In the genomic region with DNA sequence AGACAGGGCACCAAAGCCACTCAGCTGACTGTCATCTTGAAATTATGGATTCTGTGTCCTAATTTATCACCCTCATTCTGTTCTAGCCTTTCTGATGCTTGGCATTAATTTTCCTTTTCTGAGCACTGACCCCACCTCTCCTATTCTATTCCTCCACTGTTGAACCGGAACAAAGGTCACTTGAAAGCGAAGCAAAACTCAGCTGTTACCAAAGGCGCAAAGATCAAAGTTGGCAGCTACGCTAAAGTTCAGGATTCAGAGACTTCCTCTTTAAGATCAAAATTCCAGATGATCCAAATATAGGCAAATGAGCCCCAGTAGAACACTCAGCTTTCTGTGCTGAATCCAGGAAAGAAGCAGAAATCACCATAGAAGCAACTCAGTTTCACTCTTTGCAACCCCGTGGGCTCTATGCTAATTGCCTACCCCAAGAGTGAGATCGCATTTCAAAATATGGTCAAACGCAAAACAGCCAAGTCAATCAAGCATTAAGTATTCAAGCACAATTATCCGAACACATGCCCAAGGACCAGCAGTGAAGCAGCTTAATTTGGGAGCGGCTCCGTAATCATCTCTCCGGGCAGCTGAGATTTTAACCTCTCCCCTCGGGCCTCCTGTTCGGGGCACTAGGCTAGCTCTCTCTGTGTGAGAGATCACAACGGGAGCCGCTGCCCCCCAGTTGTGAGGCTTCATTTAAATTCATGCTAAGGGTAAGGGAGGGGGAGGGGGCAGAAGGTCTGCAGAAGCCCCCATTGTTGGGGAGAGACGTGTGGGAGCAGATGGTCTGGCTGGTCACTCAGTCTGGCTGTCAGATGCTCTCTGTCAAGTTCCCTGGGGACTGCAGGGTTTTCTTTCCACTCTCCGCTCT, we compare ENCODE assay signal across 9 cellular contexts.
DNase-seq lines count a peak whose midpoint lies in the region; ATAC-seq and TF ChIP-seq lines count a peak whose summit lies in the region.
"Had no signal": no experiment of that assay in that cellular context is flagged by ENCODE, and none has a peak within 500 bp of the region (broad histone marks: within the 10 kb centered on the region; RNA-seq: fewer than 3 reads in every experiment).

No MANE protein-coding gene starts in this region.

- intact Hi-C loops in heart right ventricle (cut with DNase I): no loop called here
- intact Hi-C loops in Right ventricle myocardium superior (cut with DNase I): no loop called here
- intact Hi-C loops in activated T-helper 2 cell treated with anti-CD3 and anti-CD28 coated beads, Interferon-gamma antibody, Interleukin-2, Interleukin-4, amounts not matched to agents 10 μg/mL and 5 μg/mL and 100 μg/mL, durations not matched to agents 14 hours and 24 hours and 36 hours (cut with micrococcal nuclease): no loop called here
- intact Hi-C loops in spleen (cut with DNase I; ENCODE audit: low total_unique reads): no loop called here

- peaks cover 9% of the 10 kb centered on the region in 2 donors for H3K4me1 Mint-ChIP-seq in effector memory CD8-positive, alpha-beta T cell (ENCODE audit: low read depth in 2 of 2)
- H3K4me1 Mint-ChIP-seq in mesothelial cell of epicardium: peaks cover 15% of the 10 kb centered on the region
- H3K4me1 Mint-ChIP-seq in activated T-helper 2 cell treated with anti-CD3 and anti-CD28 coated beads, Interferon-gamma antibody, Interleukin-2, Interleukin-4, amounts not matched to agents 10 μg/mL and 5 μg/mL and 100 μg/mL, durations not matched to agents 14 hours and 24 hours and 36 hours (ENCODE audit: low read depth): no peaks in the 10 kb centered on the region

- H3K36me3 ChIP-seq in heart right ventricle: no peaks in the 10 kb centered on the region
- no peaks in the 10 kb centered on the region for H3K36me3 ChIP-seq in urinary bladder (ENCODE audit: insufficient read depth)
- H3K36me3 ChIP-seq in spleen: no peaks in the 10 kb centered on the region

- no peak overlapping the region for H3K27ac Mint-ChIP-seq in effector memory CD8-positive, alpha-beta T cell
- no peak overlapping the region for H3K27ac Mint-ChIP-seq in mesothelial cell of epicardium
- no peak overlapping the region for H3K27ac Mint-ChIP-seq in activated T-helper 2 cell treated with anti-CD3 and anti-CD28 coated beads, Interferon-gamma antibody, Interleukin-2, Interleukin-4, amounts not matched to agents 10 μg/mL and 5 μg/mL and 100 μg/mL, durations not matched to agents 14 hours and 24 hours and 36 hours

- H3K27me3 ChIP-seq in heart right ventricle (peaks cover 0 to 5% (median 0%) of the 10 kb centered on the region in 7 donors), spleen (replicated peaks in 1 of 7) (peaks cover 0 to 6% (median 0%) of the 10 kb centered on the region in 7 donors)

- ATAC-seq in heart right ventricle (peak in 2 of 8 donors; percentile 21 to 52), Right ventricle myocardium superior (ENCODE audit: poor library complexity) (no peak)
- no peak for ATAC-seq in effector memory CD8-positive, alpha-beta T cell (replicated peaks)

- WGBS in heart right ventricle, 2 donors: 17 to 22% methylated on average over 17 of the region's 17 CpGs
- WGBS in urinary bladder: 49% methylated on average over 17 of the region's 17 CpGs
- 16 to 32% (median 26%) methylated on average over 13 to 17 of the region's 17 CpGs for WGBS in spleen, 5 donors

- DNase-seq in heart right ventricle: no peak
- no peak for DNase-seq in Right ventricle myocardium superior
- no peak for DNase-seq in effector memory CD8-positive, alpha-beta T cell
- no peak for DNase-seq in mesothelial cell of epicardium (ENCODE audit: low spot score in 2 of 2, unreplicated experiment in 2 of 2)
- DNase-seq in dedifferentiated amniotic fluid mesenchymal stem cell (ENCODE audit: extremely low spot score): no peak
- DNase-seq in activated T-helper 2 cell treated with anti-CD3 and anti-CD28 coated beads, Interferon-gamma antibody, Interleukin-2, Interleukin-4, amounts not matched to agents 10 μg/mL and 5 μg/mL and 100 μg/mL, durations not matched to agents 14 hours and 24 hours and 36 hours (ENCODE audit: low spot score): no peak
- no peak for DNase-seq in spleen
- DNase-seq: activated naive CD4-positive, alpha-beta T cell had no signal

- H3K27me3 Mint-ChIP-seq in effector memory CD8-positive, alpha-beta T cell: peaks cover 6 to 18% of the 10 kb centered on the region in 2 donors
- H3K27me3 Mint-ChIP-seq in mesothelial cell of epicardium (ENCODE audit: low read depth): peaks cover 32% of the 10 kb centered on the region
- no peaks in the 10 kb centered on the region for H3K27me3 Mint-ChIP-seq in activated T-helper 2 cell treated with anti-CD3 and anti-CD28 coated beads, Interferon-gamma antibody, Interleukin-2, Interleukin-4, amounts not matched to agents 10 μg/mL and 5 μg/mL and 100 μg/mL, durations not matched to agents 14 hours and 24 hours and 36 hours (ENCODE audit: low read depth)

- no peaks in the 10 kb centered on the region for H3K36me3 Mint-ChIP-seq in effector memory CD8-positive, alpha-beta T cell (ENCODE audit: insufficient read depth)
- H3K36me3 Mint-ChIP-seq in mesothelial cell of epicardium: no peaks in the 10 kb centered on the region
- no peaks in the 10 kb centered on the region for H3K36me3 Mint-ChIP-seq in activated T-helper 2 cell treated with anti-CD3 and anti-CD28 coated beads, Interferon-gamma antibody, Interleukin-2, Interleukin-4, amounts not matched to agents 10 μg/mL and 5 μg/mL and 100 μg/mL, durations not matched to agents 14 hours and 24 hours and 36 hours (ENCODE audit: low read depth)

- H3K4me3 ChIP-seq in heart right ventricle (peak overlapping the region in 7 of 10 donors; percentile 4 to 47 (median 40)), urinary bladder (ENCODE audit: low read depth, low read length) (peak overlapping the region; percentile 2), spleen (peak overlapping the region in 2 of 8 donors; percentile 1 to 28)

- H3K4me1 ChIP-seq in heart right ventricle (peaks cover 0 to 12% (median 4%) of the 10 kb centered on the region in 9 donors), urinary bladder (ENCODE audit: insufficient read depth) (no peaks in the 10 kb centered on the region), spleen (no peaks in the 10 kb centered on the region)

- no peak for TF ChIP-seq CTCF in heart right ventricle (IDR thresholded peaks at IDR 0.05)
- no peak for TF ChIP-seq CTCF in mesothelial cell of epicardium (IDR thresholded peaks at IDR 0.05; ENCODE audit: unreplicated experiment)
- no peak for TF ChIP-seq CTCF in spleen (IDR thresholded peaks at IDR 0.05 in 8 of 11, conservative IDR thresholded peaks at IDR 0.05 in 3 of 11)

- no peaks in the 10 kb centered on the region for H3K9me3 ChIP-seq in heart right ventricle
- H3K9me3 ChIP-seq in spleen: no peaks in the 10 kb centered on the region

- peak overlapping the region; percentile 37 to 38 for H3K4me3 Mint-ChIP-seq in effector memory CD8-positive, alpha-beta T cell
- peak overlapping the region; percentile 9 for H3K4me3 Mint-ChIP-seq in mesothelial cell of epicardium
- H3K4me3 Mint-ChIP-seq in activated T-helper 2 cell treated with anti-CD3 and anti-CD28 coated beads, Interferon-gamma antibody, Interleukin-2, Interleukin-4, amounts not matched to agents 10 μg/mL and 5 μg/mL and 100 μg/mL, durations not matched to agents 14 hours and 24 hours and 36 hours (ENCODE audit: low read depth): no peak overlapping the region

- TF ChIP-seq POLR2A in spleen (IDR thresholded peaks at IDR 0.05): no peak

- peaks cover 0 to 13% of the 10 kb centered on the region in 2 donors for H3K9me3 Mint-ChIP-seq in effector memory CD8-positive, alpha-beta T cell
- H3K9me3 Mint-ChIP-seq in mesothelial cell of epicardium: no peaks in the 10 kb centered on the region
- peaks cover 14% of the 10 kb centered on the region for H3K9me3 Mint-ChIP-seq in activated T-helper 2 cell treated with anti-CD3 and anti-CD28 coated beads, Interferon-gamma antibody, Interleukin-2, Interleukin-4, amounts not matched to agents 10 μg/mL and 5 μg/mL and 100 μg/mL, durations not matched to agents 14 hours and 24 hours and 36 hours

- H3K27ac ChIP-seq in heart right ventricle (peak overlapping the region in 1 of 10 donors; percentile 7), urinary bladder (ENCODE audit: low read depth) (no peak overlapping the region), spleen (no peak overlapping the region)
